ENCODE assay signal across 8 cellular contexts in genomic region chr1:226827458-226827857, GRCh38. TPM values are rescaled to one million over a fixed set of nuclear protein-coding genes. Genes with fewer than 3 reads are reported as not detected.
DNase-seq lines count a peak whose midpoint lies in the region; ATAC-seq, FAIRE-seq and TF ChIP-seq lines count a peak whose summit lies in the region.

No MANE protein-coding gene starts in this region.

- no peak for TF ChIP-seq EP300 in GM12878 (IDR thresholded peaks at IDR 0.05; ENCODE audit: borderline replicate concordance in 1 of 2, control insufficient read depth in 1 of 2, low read depth in 2 of 2, low read length in 2 of 2)

- no peaks in the 10 kb centered on the region for H3K9me3 Mint-ChIP-seq in mesothelial cell of epicardium

- H4K20me1 ChIP-seq in GM12878 (ENCODE audit: control insufficient read depth, insufficient read depth), result no peaks in the 10 kb centered on the region

- H3K27me3 Mint-ChIP-seq in mesothelial cell of epicardium (ENCODE audit: low read depth), result no peaks in the 10 kb centered on the region

- RAD21 ChIA-PET in GM12878 (lab: Charles Lee; ENCODE audit: unreplicated experiment), result interaction anchor here (0.9 to 5.3 kb wide), 19 partner anchors 11 to 280 kb away, joined by 3 to 42 read pairs (median 9); partner anchors contain the start of gene ITPKB

- peak overlapping the region; percentile 89 for H2AFZ ChIP-seq in GM12878 (ENCODE audit: control insufficient read depth, low read depth, low read length)

- no TSS peak for BruUV-seq in GM12878 (replicated peaks; lab: Mats Ljungman, UMichigan)

- H3K27ac Mint-ChIP-seq in mesothelial cell of epicardium, result peak overlapping the region; percentile 83

- no peak overlapping the region for H3K4me3 ChIP-seq in AG10803 (ENCODE audit: low read length)
- peak overlapping the region; percentile 2; the same call in 1 of the 2 replicates for H3K4me3 ChIP-seq in MG63
- no peak overlapping the region; the same call in 1 of the 2 replicates for H3K4me3 ChIP-seq in GM12878
- peak overlapping the region in 1 of 2 donors; percentile 1 for H3K4me3 ChIP-seq in vagina

- H3K27me3 ChIP-seq in MG63, result no peaks in the 10 kb centered on the region
- H3K27me3 ChIP-seq in GM12878 (replicated peaks in 1 of 2; ENCODE audit: control insufficient read depth in 2 of 2, insufficient read depth in 2 of 2, low read length in 1 of 2), result no peaks in the 10 kb centered on the region
- H3K27me3 ChIP-seq in vagina, result no peaks in the 10 kb centered on the region

- intact Hi-C loops in GM12878 (cut with micrococcal nuclease; ENCODE audit: unreplicated experiment) (loop anchor here (5.0 kb wide), 3 partner anchors 55 to 280 kb away; partner anchors contain the start of gene STUM), vagina (cut with DNase I) (loop anchor here (5.0 kb wide), 1 partner anchor 175 kb away; no protein-coding TSS in a partner anchor)

- no peak for FAIRE-seq in GM12878 (lab: Jason Lieb, UNC)

- H3K9me3 ChIP-seq in MG63 (no peaks in the 10 kb centered on the region), GM12878 (replicated peaks; ENCODE audit: control insufficient read depth, insufficient read depth, low read length) (no peaks in the 10 kb centered on the region; the same call in 2 of the 3 replicates), vagina (no peaks in the 10 kb centered on the region)

- DNase-seq in AG10803 (ENCODE audit: low read depth), result peak; percentile 38
- DNase-seq in MG63, result peak; percentile 84
- DNase-seq in GM12878 (ENCODE audit: low read depth, low spot score), result no peak
- DNase-seq in mesothelial cell of epicardium (ENCODE audit: low spot score in 2 of 2, unreplicated experiment in 2 of 2), result no peak
- peak in 1 of 2 donors; percentile 89 for DNase-seq in vagina (ENCODE audit: extremely low spot score in 2 of 2)
- DNase-seq in NCI-H146 (lab: John Stamatoyannopoulos, UW), result no peak
- DNase-seq in GOT3 (lab: John Stamatoyannopoulos, UW), result no peak

- 60% methylated on average over 11 of the region's 11 CpGs for WGBS in GM12878 (ENCODE audit: insufficient coverage, insufficient replicate concordance, low lambda C conversion rate, missing lambda C conversion rate)

- in situ Hi-C loops in GM12878 (cut with MboI), result loop anchor here (5.0 to 10.0 kb wide), 2 partner anchors 93 to 195 kb away; partner anchors contain the start of gene ITPKB

- CTCF ChIA-PET in GM12878 (lab: Yijun Ruan, JAX), result interaction anchor here (0.9 to 6.9 kb wide), 15 partner anchors 10 to 201 kb away, joined by 3 to 112 read pairs (median 5); partner anchors contain the start of gene PSEN2

- ATAC-seq in GM12878 (no peak), GM21619 (IDR thresholded peaks at IDR 0.05; ENCODE audit: unreplicated experiment) (no peak)

- H3K79me2 ChIP-seq in GM12878 (ENCODE audit: control insufficient read depth, insufficient read depth, low read length), result no peaks in the 10 kb centered on the region

- TF ChIP-seq POLR2A in GM12878 (IDR thresholded peaks at IDR 0.05; ENCODE audit: low read depth, low read length), result no peak
- peak in 1 of 2 donors; percentile 15 for TF ChIP-seq POLR2A in vagina (IDR thresholded peaks at IDR 0.05)

- H3K36me3 Mint-ChIP-seq in mesothelial cell of epicardium, result no peaks in the 10 kb centered on the region

- H3K9ac ChIP-seq in GM12878 (ENCODE audit: control insufficient read depth, insufficient read depth, low read length), result peak overlapping the region; percentile 60

- H3K4me3 Mint-ChIP-seq in mesothelial cell of epicardium, result no peak overlapping the region

- H3K36me3 ChIP-seq in MG63, result no peaks in the 10 kb centered on the region
- H3K36me3 ChIP-seq in GM12878 (ENCODE audit: control insufficient read depth in 2 of 2, insufficient read depth in 2 of 2, low read length in 1 of 2), result no peaks in the 10 kb centered on the region
- H3K36me3 ChIP-seq in vagina, result no peaks in the 10 kb centered on the region

- H3K4me1 ChIP-seq in GM12878 (ENCODE audit: control insufficient read depth, insufficient read depth, low read length) (peaks cover 31% of the 10 kb centered on the region), vagina (peaks cover 22% of the 10 kb centered on the region)

- POLR2A ChIA-PET in GM12878 (lab: Charles Lee), result interaction anchor here (2.5 kb wide), 1 partner anchor 39 kb away, joined by 10 read pairs; no protein-coding TSS in a partner anchor

- SMC1A ChIA-PET in GM12878 (lab: Charles Lee; ENCODE audit: uncharacterized antibody, unreplicated experiment), result interaction anchor here (1.0 to 7.7 kb wide), 26 partner anchors 11 to 199 kb away, joined by 3 to 86 read pairs (median 4); partner anchors contain the start of gene ITPKB

- no peak for TF ChIP-seq RAD21 in GM12878 (IDR thresholded peaks at IDR 0.05; ENCODE audit: insufficient read depth, low read depth, low read length)

- H3K27ac ChIP-seq in GM12878 (ENCODE audit: control insufficient read depth, insufficient read depth), result peak overlapping the region; percentile 85
- peak overlapping the region; percentile 95 for H3K27ac ChIP-seq in vagina

- H3K4me1 Mint-ChIP-seq in mesothelial cell of epicardium, result peaks cover 13% of the 10 kb centered on the region

- H3K4me2 ChIP-seq in GM12878 (ENCODE audit: control insufficient read depth, insufficient read depth), result 0 out of 2 replicates have a peak overlapping the region, but pooled peaks have one; percentile 32

- TF ChIP-seq CTCF in AG10803 (conservative IDR thresholded peaks at IDR 0.05; ENCODE audit: low read length) (no peak), GM12878 (IDR thresholded peaks at IDR 0.05 in 2 of 3, conservative IDR thresholded peaks at IDR 0.05 in 1 of 3; ENCODE audit: control insufficient read depth in 2 of 3, extremely low read depth in 1 of 3, insufficient read depth in 1 of 3, low read depth in 3 of 3, low read length in 3 of 3) (no peak), mesothelial cell of epicardium (IDR thresholded peaks at IDR 0.05; ENCODE audit: unreplicated experiment) (no peak), vagina (IDR thresholded peaks at IDR 0.05) (no peak)

TF ChIP-seq in GM12878, 131 proteins besides CTCF, POLR2A, EP300 and RAD21 (continues in another document):
- no peak for TF ChIP-seq CREB1 (IDR thresholded peaks at IDR 0.05; ENCODE audit: low read depth)
- peak; percentile 59 for TF ChIP-seq MLLT1 (IDR thresholded peaks at IDR 0.05)

RNA-seq across cellular contexts. Expression of gene PSEN2, which starts 43.0 kb away (rescaled TPM):
- 25.1 and 37.2 TPM in 2 replicates for total RNA-seq in MG63 (2014; rRNA removed; shearing (Covaris generic); ENCODE audit: low replicate concordance)
- total RNA-seq in GM12878 (2013; cell fraction: nucleolus; rRNA removed), result 10.3 and 11.9 TPM in 2 replicates
- 13.0 and 13.2 TPM in 2 replicates for total RNA-seq in GM12878 (2014; rRNA removed)
- total RNA-seq in GM12878 (2014; rRNA removed; fragmentation: Illumina TruSeq; extraction: Trizol), result 5.7 and 6.7 TPM in 2 replicates
- total RNA-seq in GM12878 (2021), result 8.2 and 11.0 TPM in 2 replicates
- polyA plus RNA-seq in GM12878 (2011; ENCODE audit: low read depth), result 2.2 TPM
- 2.1 and 4.4 TPM in 2 replicates for polyA plus RNA-seq in GM12878 (2011; rRNA removed)
- 5.4 and 6.3 TPM in 2 replicates for polyA plus RNA-seq in GM12878 (2011; cell fraction: cytosol; rRNA removed)
- polyA plus RNA-seq in GM12878 (2011; cell fraction: nucleus; rRNA removed), result 7.8 and 9.7 TPM in 2 replicates
- polyA plus RNA-seq in GM12878 (2012), result 2.8 and 3.7 TPM in 2 replicates
- 3.4 and 5.7 TPM in 2 replicates for polyA plus RNA-seq in GM12878 (2014; fragmentation: Illumina TruSeq; extraction: Trizol)
- polyA plus RNA-seq in GM12878 (2014; fragmentation: Nextera tagmentation; extraction: Ambion mirVana), result 1 to 10 TPM in 1 of 2 experiments, under 1 TPM in 1; 0.90 to 2.5 TPM
- polyA plus RNA-seq in GM12878 (2014; rRNA removed), result 7.3 and 13.3 TPM in 2 replicates
- polyA plus RNA-seq in GM12878 (2016; fragmentation: Nextera tagmentation; extraction: Ambion mirVana), result 1 to 10 TPM; 8.2 to 10.0 TPM
- 6.6 and 8.9 TPM in 2 replicates for polyA minus RNA-seq in GM12878 (2011; rRNA and poly(A)+ RNA removed)
- 2.4 and 3.8 TPM in 2 replicates for polyA minus RNA-seq in GM12878 (2011; cell fraction: cytosol; rRNA and poly(A)+ RNA removed)
- polyA minus RNA-seq in GM12878 (2011; cell fraction: nucleus; rRNA and poly(A)+ RNA removed), result 4.5 and 9.2 TPM in 2 replicates
- total RNA-seq in mesothelial cell of epicardium, result 12.4 to 14.0 TPM (median 13.4 TPM) in 3 replicates
- total RNA-seq in vagina, result 22.1 TPM

Comparison
In these comparisons a context has a peak if more than half of its experiments do, and no peak if none do; other contexts are left out.
1. DNase-seq: peak in AG10803 (single experiment) and MG63 (single experiment); none in GM12878 (single experiment), mesothelial cell of epicardium (0 of 2), NCI-H146 (single experiment) and GOT3 (single experiment).